ENCODE assay signal across 1 cellular context in genomic region chr19:2768365-2769132, GRCh38.
A peak's percentile ranks its signal among the peaks of the same experiment; 100 is the strongest.
TF ChIP-seq lines count a peak whose summit lies in the region.

No MANE protein-coding gene starts in this region.

TF ChIP-seq in HepG2, 621 proteins besides CTCF, POLR2A, EP300 and RAD21:
- TF ChIP-seq ZNF768 (CRISPR knock-in tag; IDR thresholded peaks at IDR 0.05) (peak; percentile 94), CEBPB (IDR thresholded peaks at IDR 0.05; ENCODE audit: borderline replicate concordance, low read depth, low read length) (no peak), NFAT5 (CRISPR knock-in tag; IDR thresholded peaks at IDR 0.05) (no peak), ZNF891 (CRISPR knock-in tag; IDR thresholded peaks at IDR 0.05) (no peak), ZIK1 (CRISPR knock-in tag; IDR thresholded peaks at IDR 0.05; ENCODE audit: borderline replicate concordance, low read depth) (no peak), ZMAT3 (CRISPR knock-in tag; conservative IDR thresholded peaks at IDR 0.05) (no peak), ZNF687 (CRISPR knock-in tag; IDR thresholded peaks at IDR 0.05) (peak; percentile 6; the same call in 1 of the 2 replicates), MYNN (CRISPR knock-in tag; IDR thresholded peaks at IDR 0.05; ENCODE audit: low read depth) (no peak), AGO2 (optimal IDR thresholded peaks at IDR 0.05; ENCODE audit: low read depth, low read length) (peak; percentile 34)
